23 cellular contexts compared by ENCODE assay signal in genomic region chr2:234804704-234805103, GRCh38.
DNase-seq lines count a peak whose midpoint lies in the region; ATAC-seq and TF ChIP-seq lines count a peak whose summit lies in the region.
"Had no signal": no experiment of that assay in that cellular context is flagged by ENCODE, and none has a peak within 500 bp of the region (broad histone marks: within the 10 kb centered on the region; RNA-seq: fewer than 3 reads in every experiment).

No MANE protein-coding gene starts in this region.

- H3K18ac ChIP-seq in mesenchymal stem cell (ENCODE audit: low read depth in 1 of 2, low read length in 2 of 2) = no peak overlapping the region

- H3K4me1 ChIP-seq in heart left ventricle = no peaks in the 10 kb centered on the region
- H3K4me1 ChIP-seq in mesenchymal stem cell (ENCODE audit: control insufficient read depth, insufficient read depth, low read depth, low read length) = peaks cover 7% of the 10 kb centered on the region
- H3K4me1 ChIP-seq: A549; BE2C; BLaER1 treated with 17β-estradiol and CSF1 and Interleukin-3, amounts not matched to agents 10 nM and 100 nM; HAP-1 had no signal

- H3K9ac ChIP-seq in mesenchymal stem cell (ENCODE audit: low read length) = no peak overlapping the region
- H3K9ac ChIP-seq: BLaER1 treated with 17β-estradiol and CSF1 and Interleukin-3, amounts not matched to agents 10 nM and 100 nM had no signal

- H2AK5ac ChIP-seq in mesenchymal stem cell (ENCODE audit: low read length, severe bottlenecking) = peak overlapping the region; percentile 11

- DNase-seq in cardiac septum (ENCODE audit: low spot score) = peak; percentile 53
- DNase-seq in heart left ventricle = no peak
- no peak for DNase-seq in mesenchymal stem cell
- DNase-seq in stimulated activated naive B cell treated with anti-CD40 and anti-IgM and Interleukin-4, amounts not matched to agents 10 μg/mL and 1 μg/mL and 100 μg/mL, for 72 hours = peak; percentile 30
- DNase-seq in cerebellar cortex (ENCODE audit: low spot score) = no peak
- DNase-seq: 8988T; ACHN; AML-193; BE2C; CD4-positive, alpha-beta T cell; CD8-positive, alpha-beta memory T cell; DMS 273 treated with DMSO at 0.1 percent for 48 hours; DMS79; EL; GDM1; HFFc6 had no signal

- no peak overlapping the region for H2BK5ac ChIP-seq in mesenchymal stem cell (ENCODE audit: low read depth, low read length, poor library complexity, severe bottlenecking)

- TF ChIP-seq CTCF in heart left ventricle (IDR thresholded peaks at IDR 0.05) = no peak

- intact Hi-C loops in cardiac septum (cut with DNase I) = no loop called here
- intact Hi-C loops in heart left ventricle (cut with DNase I) = no loop called here

- peak overlapping the region; percentile 63 for H3K27ac Mint-ChIP-seq in stimulated activated naive B cell treated with anti-CD40 and anti-IgM and Interleukin-4, amounts not matched to agents 10 μg/mL and 1 μg/mL and 100 μg/mL, for 72 hours
- H3K27ac Mint-ChIP-seq: CD14-positive monocyte; CD4-positive, alpha-beta T cell; CD8-positive, alpha-beta memory T cell; GM23338; HFFc6 had no signal

- no peak overlapping the region for H3K14ac ChIP-seq in mesenchymal stem cell (ENCODE audit: low read length in 2 of 2)

- ATAC-seq in heart left ventricle (no peak), GM18873 (IDR thresholded peaks at IDR 0.05; ENCODE audit: low FRiP score, unreplicated experiment) (no peak)
- peak; percentile 87 to 92 for ATAC-seq in stimulated activated naive B cell treated with anti-CD40 and anti-IgM and Interleukin-4, amounts not matched to agents 10 μg/mL and 1 μg/mL and 100 μg/mL, for 72 hours (replicated peaks)
- ATAC-seq: A549, GM12878, GM23338 had no signal

- H2AFZ ChIP-seq in mesenchymal stem cell (ENCODE audit: low read depth, low read length) = no peak overlapping the region
- H2AFZ ChIP-seq: GM23338 had no signal

- H3K79me1 ChIP-seq in mesenchymal stem cell (replicated peaks; ENCODE audit: low read length, poor library complexity, severe bottlenecking) = no peaks in the 10 kb centered on the region

- no peak overlapping the region for H2BK12ac ChIP-seq in mesenchymal stem cell (ENCODE audit: low read length in 2 of 2)

- no peak overlapping the region for H3K23ac ChIP-seq in mesenchymal stem cell (ENCODE audit: low read length in 2 of 2)

- H3K9me3 Mint-ChIP-seq in stimulated activated naive B cell treated with anti-CD40 and anti-IgM and Interleukin-4, amounts not matched to agents 10 μg/mL and 1 μg/mL and 100 μg/mL, for 72 hours = peaks cover 0 to 4% of the 10 kb centered on the region in 2 donors
- H3K9me3 Mint-ChIP-seq: CD4-positive, alpha-beta T cell had no signal

- no peak overlapping the region for H4K91ac ChIP-seq in mesenchymal stem cell (ENCODE audit: low read length)

- H3K9me3 ChIP-seq in heart left ventricle (peaks cover 0 to 16% (median 6%) of the 10 kb centered on the region in 12 donors), mesenchymal stem cell (ENCODE audit: control insufficient read depth, low read length) (peaks cover 18% of the 10 kb centered on the region)
- H3K9me3 ChIP-seq: BE2C, HAP-1 had no signal

- WGBS in heart left ventricle, 4 donors = 2 to 98% (median 23%) methylated on average over 1 of the region's 1 CpG
- no CpG with 5 or more reads among the region's 1 CpG for WGBS in mesenchymal stem cell

- peaks cover 12 to 15% of the 10 kb centered on the region in 2 donors for H3K27me3 Mint-ChIP-seq in stimulated activated naive B cell treated with anti-CD40 and anti-IgM and Interleukin-4, amounts not matched to agents 10 μg/mL and 1 μg/mL and 100 μg/mL, for 72 hours

- no peak overlapping the region for H3K4me2 ChIP-seq in mesenchymal stem cell (ENCODE audit: low read length, poor library complexity, severe bottlenecking)
- H3K4me2 ChIP-seq: A549; BLaER1 treated with 17β-estradiol and CSF1 and Interleukin-3, amounts not matched to agents 10 nM and 100 nM; GM23338 had no signal

- no peak overlapping the region for H2BK15ac ChIP-seq in mesenchymal stem cell (ENCODE audit: low read depth, poor library complexity, severe bottlenecking)

- H3K36me3 ChIP-seq in heart left ventricle (no peaks in the 10 kb centered on the region), mesenchymal stem cell (ENCODE audit: control insufficient read depth in 1 of 2, insufficient read depth in 2 of 2, low read depth in 1 of 2, low read length in 2 of 2) (no peaks in the 10 kb centered on the region)
- H3K36me3 ChIP-seq: BE2C; BLaER1 treated with 17β-estradiol and CSF1 and Interleukin-3, amounts not matched to agents 10 nM and 100 nM; HAP-1 had no signal

- H3K4me1 Mint-ChIP-seq in stimulated activated naive B cell treated with anti-CD40 and anti-IgM and Interleukin-4, amounts not matched to agents 10 μg/mL and 1 μg/mL and 100 μg/mL, for 72 hours = peaks cover 12 to 15% of the 10 kb centered on the region in 2 donors
- H3K4me1 Mint-ChIP-seq: CD14-positive monocyte; CD8-positive, alpha-beta memory T cell; GM23338 had no signal

- no peak overlapping the region for H2BK120ac ChIP-seq in mesenchymal stem cell (ENCODE audit: low read depth, low read length)

- no peak for TF ChIP-seq POLR2A in heart left ventricle (IDR thresholded peaks at IDR 0.05)

- H3K27me3 ChIP-seq in heart left ventricle = no peaks in the 10 kb centered on the region
- peaks cover 0 to 3% of the 10 kb centered on the region in 2 experiments for H3K27me3 ChIP-seq in mesenchymal stem cell (ENCODE audit: control insufficient read depth in 1 of 2, insufficient read depth in 1 of 2, low read length in 2 of 2)
- H3K27me3 ChIP-seq: BE2C; BLaER1 treated with 17β-estradiol and CSF1 and Interleukin-3, amounts not matched to agents 10 nM and 100 nM had no signal

- H3K4ac ChIP-seq in mesenchymal stem cell (ENCODE audit: low read depth in 1 of 2, low read length in 2 of 2) = no peak overlapping the region

- H3K36me3 Mint-ChIP-seq in stimulated activated naive B cell treated with anti-CD40 and anti-IgM and Interleukin-4, amounts not matched to agents 10 μg/mL and 1 μg/mL and 100 μg/mL, for 72 hours = peaks cover 0 to 4% of the 10 kb centered on the region in 2 donors
- H3K36me3 Mint-ChIP-seq: CD14-positive monocyte; CD8-positive, alpha-beta memory T cell had no signal

- H3K27ac ChIP-seq in heart left ventricle = no peak overlapping the region
- H3K27ac ChIP-seq in mesenchymal stem cell (ENCODE audit: low read length, poor library complexity, severe bottlenecking) = no peak overlapping the region
- H3K27ac ChIP-seq: BLaER1 treated with 17β-estradiol and CSF1 and Interleukin-3, amounts not matched to agents 10 nM and 100 nM had no signal

- peak overlapping the region in 1 of 2 donors; percentile 42 for H3K4me3 Mint-ChIP-seq in stimulated activated naive B cell treated with anti-CD40 and anti-IgM and Interleukin-4, amounts not matched to agents 10 μg/mL and 1 μg/mL and 100 μg/mL, for 72 hours
- H3K4me3 Mint-ChIP-seq: CD14-positive monocyte; CD4-positive, alpha-beta T cell; CD8-positive, alpha-beta memory T cell; GM23338; HFFc6 had no signal

- no peak overlapping the region for H4K8ac ChIP-seq in mesenchymal stem cell (ENCODE audit: low read length)

- H3K4me3 ChIP-seq in heart left ventricle (no peak overlapping the region), mesenchymal stem cell (ENCODE audit: insufficient read depth in 1 of 2, low read depth in 1 of 2, low read length in 2 of 2) (no peak overlapping the region)
- H3K4me3 ChIP-seq: A549; BLaER1 treated with 17β-estradiol and CSF1 and Interleukin-3, amounts not matched to agents 10 nM and 100 nM; GM12878; GM23338; HAP-1 had no signal

Comparison
In these comparisons a context has a peak if more than half of its experiments do, and no peak if none do; other contexts are left out.
1. DNase-seq: peak in cardiac septum (single experiment) and stimulated activated naive B cell treated with anti-CD40 and anti-IgM and Interleukin-4, amounts not matched to agents 10 μg/mL and 1 μg/mL and 100 μg/mL, for 72 hours (single experiment); none in heart left ventricle (0 of 5), mesenchymal stem cell (single experiment) and cerebellar cortex (single experiment).
2. ATAC-seq: peak in stimulated activated naive B cell treated with anti-CD40 and anti-IgM and Interleukin-4, amounts not matched to agents 10 μg/mL and 1 μg/mL and 100 μg/mL, for 72 hours (2 of 2); none in heart left ventricle (0 of 4) and GM18873 (single experiment).